Comparison of ENCODE assay signal across 12 cellular contexts in the genomic region with DNA sequence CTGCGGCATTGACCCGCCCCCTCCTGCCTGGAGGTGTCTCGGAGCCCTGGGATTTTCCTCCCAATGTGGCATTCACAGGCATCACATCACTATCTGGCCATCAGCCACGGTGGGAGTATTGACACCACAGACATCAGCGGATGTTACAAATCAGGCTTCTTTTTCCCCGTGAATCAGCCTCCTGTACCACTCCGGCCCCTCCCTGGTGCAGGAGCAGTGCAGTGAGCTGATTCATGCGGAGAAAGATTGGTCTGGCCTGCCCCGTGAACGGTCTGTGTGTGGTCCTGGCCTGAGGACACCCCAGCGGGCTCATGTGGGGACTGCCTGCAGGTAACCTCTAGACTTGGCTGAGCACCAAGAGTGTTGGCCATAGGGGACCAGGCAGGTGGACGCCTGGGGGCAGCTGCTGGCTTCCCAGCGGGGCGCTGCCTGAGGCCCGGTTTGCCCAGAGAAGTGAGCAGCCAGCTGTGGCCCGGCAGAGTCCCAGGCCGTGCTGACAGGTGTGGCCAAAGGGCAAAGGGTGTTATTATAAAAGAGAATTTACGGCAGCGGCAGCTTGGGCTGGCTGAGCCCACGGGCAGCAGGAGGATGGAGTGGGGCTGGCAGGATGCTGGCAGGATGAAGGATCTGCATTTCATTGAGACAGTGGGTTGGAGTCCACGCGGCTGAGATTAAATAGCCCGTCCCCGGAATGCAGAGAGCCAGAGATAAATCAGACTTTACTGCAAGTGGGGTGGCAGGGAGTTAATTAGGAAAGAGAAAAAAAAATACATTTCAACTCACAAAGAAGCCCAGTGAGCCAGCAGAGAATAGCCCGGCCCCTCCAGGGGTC. TPM values are rescaled to one million over a fixed set of nuclear protein-coding genes. Genes with fewer than 3 reads are reported as not detected.
DNase-seq lines count a peak whose midpoint lies in the region; ATAC-seq and TF ChIP-seq lines count a peak whose summit lies in the region.
"Had no signal": no experiment of that assay in that cellular context is flagged by ENCODE, and none has a peak within 500 bp of the region (broad histone marks: within the 10 kb centered on the region; RNA-seq: fewer than 3 reads in every experiment).

No MANE protein-coding gene starts in this region.

- H3K4me1 Mint-ChIP-seq in stimulated activated naive B cell treated with anti-CD40 and anti-IgM and Interleukin-4, amounts not matched to agents 10 μg/mL and 1 μg/mL and 100 μg/mL, for 72 hours = peaks cover 14 to 26% of the 10 kb centered on the region in 2 donors
- H3K4me1 Mint-ChIP-seq in activated naive CD8-positive, alpha-beta T cell treated with anti-CD3 and anti-CD28 coated beads for 36 hours = peaks cover 19% of the 10 kb centered on the region

- H3K4me3 Mint-ChIP-seq in stimulated activated naive B cell treated with anti-CD40 and anti-IgM and Interleukin-4, amounts not matched to agents 10 μg/mL and 1 μg/mL and 100 μg/mL, for 72 hours = no peak overlapping the region
- no peak overlapping the region for H3K4me3 Mint-ChIP-seq in activated naive CD8-positive, alpha-beta T cell treated with anti-CD3 and anti-CD28 coated beads for 36 hours
- H3K4me3 Mint-ChIP-seq: neural crest cell had no signal

- no peaks in the 10 kb centered on the region for H3K27me3 Mint-ChIP-seq in stimulated activated naive B cell treated with anti-CD40 and anti-IgM and Interleukin-4, amounts not matched to agents 10 μg/mL and 1 μg/mL and 100 μg/mL, for 72 hours
- no peaks in the 10 kb centered on the region for H3K27me3 Mint-ChIP-seq in activated naive CD8-positive, alpha-beta T cell treated with anti-CD3 and anti-CD28 coated beads for 36 hours

- H3K4me3 ChIP-seq in fibroblast of pulmonary artery (replicated peaks; ENCODE audit: low read depth, low read length) = no peak overlapping the region
- H3K4me3 ChIP-seq: tibial nerve had no signal

- DNase-seq in NCI-H2227 (lab: John Stamatoyannopoulos, UW; ENCODE audit: unreplicated experiment) (peak; percentile 43), NCI-H2227 treated with DMSO at 0.1 percent for 48 hours (lab: John Stamatoyannopoulos, UW) (no peak), SHP77 (lab: John Stamatoyannopoulos, UW) (peak; percentile 55 to 77), fibroblast of pulmonary artery (ENCODE audit: low read depth) (peak; percentile 76), Right ventricle myocardium inferior (ENCODE audit: missing footprints) (no peak)
- DNase-seq in stimulated activated naive B cell treated with anti-CD40 and anti-IgM and Interleukin-4, amounts not matched to agents 10 μg/mL and 1 μg/mL and 100 μg/mL, for 72 hours = no peak
- DNase-seq in activated naive CD8-positive, alpha-beta T cell treated with anti-CD3 and anti-CD28 coated beads for 36 hours = no peak
- DNase-seq: NCI-H526 treated with DMSO at 0.1 percent for 48 hours, T-helper 9 cell had no signal

- no peaks in the 10 kb centered on the region for H3K9me3 Mint-ChIP-seq in stimulated activated naive B cell treated with anti-CD40 and anti-IgM and Interleukin-4, amounts not matched to agents 10 μg/mL and 1 μg/mL and 100 μg/mL, for 72 hours
- H3K9me3 Mint-ChIP-seq in activated naive CD8-positive, alpha-beta T cell treated with anti-CD3 and anti-CD28 coated beads for 36 hours = no peaks in the 10 kb centered on the region
- H3K9me3 Mint-ChIP-seq: neural crest cell had no signal

- no peaks in the 10 kb centered on the region for H3K36me3 Mint-ChIP-seq in stimulated activated naive B cell treated with anti-CD40 and anti-IgM and Interleukin-4, amounts not matched to agents 10 μg/mL and 1 μg/mL and 100 μg/mL, for 72 hours
- no peaks in the 10 kb centered on the region for H3K36me3 Mint-ChIP-seq in activated naive CD8-positive, alpha-beta T cell treated with anti-CD3 and anti-CD28 coated beads for 36 hours

- ATAC-seq in stimulated activated naive B cell treated with anti-CD40 and anti-IgM and Interleukin-4, amounts not matched to agents 10 μg/mL and 1 μg/mL and 100 μg/mL, for 72 hours (replicated peaks) = no peak
- no peak for ATAC-seq in HG02981 (IDR thresholded peaks at IDR 0.05; ENCODE audit: unreplicated experiment)
- ATAC-seq in Right ventricle myocardium inferior = no peak

- intact Hi-C loops in Right ventricle myocardium inferior (cut with DNase I) = no loop called here

- no peak for TF ChIP-seq CTCF in fibroblast of pulmonary artery (IDR thresholded peaks at IDR 0.05; ENCODE audit: low read length, missing control alignments)

- peak overlapping the region; percentile 62 for H3K27ac Mint-ChIP-seq in stimulated activated naive B cell treated with anti-CD40 and anti-IgM and Interleukin-4, amounts not matched to agents 10 μg/mL and 1 μg/mL and 100 μg/mL, for 72 hours
- no peak overlapping the region for H3K27ac Mint-ChIP-seq in activated naive CD8-positive, alpha-beta T cell treated with anti-CD3 and anti-CD28 coated beads for 36 hours

RNA-seq across cellular contexts. Expression of a gene that starts 32.1 kb away (rescaled TPM):
- 10 to 100 TPM; 15.1 to 17.9 TPM for total RNA-seq in activated naive CD8-positive, alpha-beta T cell treated with anti-CD3 and anti-CD28 coated beads for 36 hours
- total RNA-seq in Right ventricle myocardium inferior = 40.8 TPM

Comparison
In these comparisons a context has a peak if more than half of its experiments do, and no peak if none do; other contexts are left out.
1. DNase-seq: peak in NCI-H2227 (single experiment), SHP77 (2 of 2) and fibroblast of pulmonary artery (single experiment); none in NCI-H2227 treated with DMSO at 0.1 percent for 48 hours (single experiment), stimulated activated naive B cell treated with anti-CD40 and anti-IgM and Interleukin-4, amounts not matched to agents 10 μg/mL and 1 μg/mL and 100 μg/mL, for 72 hours (single experiment), activated naive CD8-positive, alpha-beta T cell treated with anti-CD3 and anti-CD28 coated beads for 36 hours (single experiment) and Right ventricle myocardium inferior (single experiment).